8 cellular contexts compared by ENCODE assay signal in genomic region chr21:45403825-45404725, GRCh38. TPM values are rescaled to one million over a fixed set of nuclear protein-coding genes. Genes with fewer than 3 reads are reported as not detected.
DNase-seq lines count a peak whose midpoint lies in the region; ATAC-seq and TF ChIP-seq lines count a peak whose summit lies in the region.

No MANE protein-coding gene starts in this region.

- peaks cover 7% of the 10 kb centered on the region for H3K79me2 ChIP-seq in fibroblast of lung (ENCODE audit: control insufficient read depth, insufficient read depth, low read length)

- H4K20me1 ChIP-seq in fibroblast of lung (ENCODE audit: control insufficient read depth, extremely low read depth, insufficient read depth, low read length), result no peaks in the 10 kb centered on the region

- peak overlapping the region; percentile 54 for H3K27ac Mint-ChIP-seq in Caco-2 (ENCODE audit: unreplicated experiment)

- H3K9me3 ChIP-seq in Caco-2, result peaks cover 10% of the 10 kb centered on the region
- H3K9me3 ChIP-seq in SJCRH30 (replicated peaks), result peaks cover 8% of the 10 kb centered on the region; the same call in 1 of the 2 replicates
- no peaks in the 10 kb centered on the region for H3K9me3 ChIP-seq in fibroblast of lung (ENCODE audit: control insufficient read depth, insufficient read depth, low read depth, low read length)

- H3K27me3 ChIP-seq in Caco-2 (replicated peaks; ENCODE audit: control insufficient read depth, insufficient read depth, low read length) (no peaks in the 10 kb centered on the region), SJCRH30 (peaks cover 15% of the 10 kb centered on the region; the same call in 1 of the 2 replicates), fibroblast of lung (ENCODE audit: control insufficient read depth, insufficient read depth, low read length) (no peaks in the 10 kb centered on the region)

- TF ChIP-seq CTCF in Caco-2 (IDR thresholded peaks at IDR 0.05; ENCODE audit: insufficient read depth in 1 of 2, low read depth in 1 of 2, low read length in 1 of 2, severe bottlenecking in 1 of 2, unreplicated experiment in 1 of 2), result no peak
- TF ChIP-seq CTCF in fibroblast of lung (conservative IDR thresholded peaks at IDR 0.05 in 1 of 2, IDR thresholded peaks at IDR 0.05 in 1 of 2; ENCODE audit: low read depth in 1 of 2, low read length in 2 of 2), result no peak
- TF ChIP-seq CTCF in omental fat pad (IDR thresholded peaks at IDR 0.05), result no peak

- H3K4me3 Mint-ChIP-seq in Caco-2 (ENCODE audit: unreplicated experiment), result peak overlapping the region; percentile 76

- intact Hi-C loops in Caco-2 (cut with micrococcal nuclease; ENCODE audit: unreplicated experiment), result loop anchor here (2.0 kb wide), 2 partner anchors 35 to 47 kb away; no protein-coding TSS in a partner anchor

- peak overlapping the region; percentile 78 for H3K4me3 ChIP-seq in Caco-2 (ENCODE audit: low read depth, low read length)
- H3K4me3 ChIP-seq in SJCRH30, result 0 out of 2 replicates have a peak overlapping the region, but pooled peaks have one; percentile 24
- H3K4me3 ChIP-seq in fibroblast of lung (replicated peaks in 1 of 4; ENCODE audit: control extremely low read depth in 1 of 4, insufficient read depth in 1 of 4, low read depth in 3 of 4, low read length in 4 of 4), result peak overlapping the region in 2 of 4 experiments; percentile 20 to 53

- no peak overlapping the region for H3K27ac ChIP-seq in SJCRH30
- no peak overlapping the region for H3K27ac ChIP-seq in fibroblast of lung (ENCODE audit: insufficient read depth, low read length)

- H3K4me1 ChIP-seq in Caco-2 (peaks cover 36% of the 10 kb centered on the region), SJCRH30 (peaks cover 7% of the 10 kb centered on the region), fibroblast of lung (ENCODE audit: control insufficient read depth, extremely low read depth, insufficient read depth, low read length) (peaks cover 3% of the 10 kb centered on the region)

- ATAC-seq in omental fat pad (ENCODE audit: low FRiP score) (peak; percentile 69), HG02763 (IDR thresholded peaks at IDR 0.05; ENCODE audit: unreplicated experiment) (no peak)

- H3K9me3 Mint-ChIP-seq in Caco-2 (ENCODE audit: unreplicated experiment), result peaks cover 20% of the 10 kb centered on the region

- no peak overlapping the region for H2AFZ ChIP-seq in fibroblast of lung (ENCODE audit: low read length)

- CTCF ChIA-PET in Caco-2 (lab: Charles Lee), result no interaction called here

- H3K4me1 Mint-ChIP-seq in Caco-2 (ENCODE audit: low read depth, unreplicated experiment), result peaks cover 21% of the 10 kb centered on the region

- no peak overlapping the region for H3K9ac ChIP-seq in fibroblast of lung (ENCODE audit: insufficient read depth, low read length)

- H3K36me3 ChIP-seq in Caco-2 (ENCODE audit: control insufficient read depth, insufficient read depth, low read length) (peaks cover 2% of the 10 kb centered on the region; the same call in 1 of the 2 replicates), SJCRH30 (no peaks in the 10 kb centered on the region), fibroblast of lung (ENCODE audit: control insufficient read depth, insufficient read depth, low read length) (no peaks in the 10 kb centered on the region)

- POLR2A ChIA-PET in Caco-2 (lab: Charles Lee), result no interaction called here

- peaks cover 23% of the 10 kb centered on the region for H3K36me3 Mint-ChIP-seq in Caco-2 (ENCODE audit: insufficient read depth, unreplicated experiment)

- no peaks in the 10 kb centered on the region for H3K27me3 Mint-ChIP-seq in Caco-2 (ENCODE audit: insufficient read depth, unreplicated experiment)

- TSS peak; percentile 62 for BruUV-seq in Caco-2 (replicated peaks; lab: Mats Ljungman, UMichigan)

- DNase-seq in Caco-2, result peak in 1 of 2 experiments; percentile 52
- no peak for DNase-seq in SJCRH30
- DNase-seq in fibroblast of lung (ENCODE audit: low read depth in 2 of 2), result peak; percentile 67 to 83
- DNase-seq in omental fat pad (ENCODE audit: low spot score), result peak; percentile 38
- DNase-seq in NCI-H1048 (lab: John Stamatoyannopoulos, UW), result no peak
- no peak for DNase-seq in SIG-M5 (lab: John Stamatoyannopoulos, UW)
- no peak for DNase-seq in dedifferentiated amniotic fluid mesenchymal stem cell (ENCODE audit: extremely low spot score)

- peak overlapping the region; percentile 70 for H3K4me2 ChIP-seq in fibroblast of lung (ENCODE audit: extremely low read depth, insufficient read depth, low read length)

RNA-seq across cellular contexts. Expression of gene COL18A1, which starts 0.9 kb away (rescaled TPM):
- total RNA-seq in Caco-2 (2022) (160 and 170 TPM in 2 replicates), fibroblast of lung (26.2 and 38.8 TPM in 2 replicates), omental fat pad (100 to 1,000 TPM in 2 of 4 donors, 10 to 100 TPM in 2; 64.7 to 110 (median 98.9) TPM)
- 18.5 and 19.5 TPM in 2 replicates for total RNA-seq in SJCRH30 (2014; rRNA removed; shearing (Covaris generic))
- 9.0 and 24.3 TPM in 2 replicates for polyA plus RNA-seq in fibroblast of lung
- 25.9 and 60.7 TPM in 2 replicates for polyA plus RNA-seq in fibroblast of lung (2012)
- 10.5 and 29.1 TPM in 2 replicates for polyA minus RNA-seq in fibroblast of lung (ENCODE audit: low replicate concordance)

Comparison
In these comparisons a context has a peak if more than half of its experiments do, and no peak if none do; other contexts are left out.
1. DNase-seq: peak in fibroblast of lung (2 of 2) and omental fat pad (single experiment); none in SJCRH30 (0 of 2), NCI-H1048 (single experiment), SIG-M5 (single experiment) and dedifferentiated amniotic fluid mesenchymal stem cell (single experiment).